Comparison of ENCODE assay signal across 34 cellular contexts in the genomic region with DNA sequence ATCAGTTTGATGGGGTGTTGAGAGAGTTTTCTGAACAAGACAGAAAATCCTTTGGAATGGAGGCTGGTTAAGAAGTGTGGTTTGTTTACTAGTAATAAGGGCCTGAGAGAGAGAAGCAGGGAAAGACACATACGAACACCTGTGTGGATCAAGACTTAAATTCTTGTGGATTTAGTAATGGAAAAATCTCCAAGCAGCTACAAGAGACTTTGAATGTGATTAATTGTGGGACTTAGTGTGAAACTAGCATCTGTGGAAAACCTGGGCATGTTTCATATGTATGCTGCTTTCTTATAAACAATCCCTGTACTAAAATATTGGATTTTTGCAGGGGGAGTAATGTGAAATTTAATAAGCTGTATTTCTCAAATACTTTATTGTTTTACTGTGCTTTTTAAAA.
"Had no signal": no experiment of that assay in that cellular context is flagged by ENCODE, and none has a peak within 500 bp of the region (broad histone marks: within the 10 kb centered on the region; RNA-seq: fewer than 3 reads in every experiment).

No MANE protein-coding gene starts in this region.

- H3K27ac Mint-ChIP-seq: activated B cell treated with CpG ODN at 0.5 μM for 24 hours; activated CD4-positive, alpha-beta memory T cell treated with anti-CD3 and anti-CD28 coated beads, Interleukin-2, amount 10 ng/mL, durations not matched to agents 7 days and 5 days; activated CD4-positive, alpha-beta T cell treated with anti-CD3 and anti-CD28 coated beads, Interleukin-2, amount 10 ng/mL, durations not matched to agents 24 days and 14 days; activated CD8-positive, alpha-beta memory T cell treated with anti-CD3 and anti-CD28 coated beads, Interleukin-2, amount 10 ng/mL, durations not matched to agents 7 days and 5 days; activated CD8-positive, alpha-beta T cell treated with anti-CD3 and anti-CD28 coated beads, Interleukin-2, amount 10 ng/mL, durations not matched to agents 7 days and 5 days; activated naive CD4-positive, alpha-beta T cell treated with anti-CD3 and anti-CD28 coated beads, Interleukin-2, amount 10 ng/mL, durations not matched to agents 7 days and 5 days; activated naive CD4-positive, alpha-beta T cell treated with anti-CD3 and anti-CD28 coated beads, Interleukin-2, amount 50 U/mL, for 24 hours; activated naive CD8-positive, alpha-beta T cell treated with anti-CD3 and anti-CD28 coated beads for 36 hours; activated T-cell treated with anti-CD3 and anti-CD28 coated beads, Interleukin-2, amount 50 U/mL, for 24 hours; activated T-helper 2 cell treated with anti-CD3 and anti-CD28 coated beads, Interferon-gamma antibody, Interleukin-2, Interleukin-4, amounts not matched to agents 10 μg/mL and 5 μg/mL and 100 μg/mL, durations not matched to agents 14 hours and 24 hours and 36 hours; T-helper 1 cell treated with Interleukin-12 subunit alpha and Interleukin-12 subunit beta and Interleukin-4 antibody, amounts not matched to agents 30 μg/mL and 1 μg/mL, for 36 hours; T-helper 2 cell treated with Interferon-gamma antibody and Interleukin-4, amounts not matched to agents 5 μg/mL and 100 μg/mL, for 36 hours had no signal

- H3K4me1 ChIP-seq: adrenal gland, ascending aorta, breast epithelium had no signal

- H3K4me3 ChIP-seq: adrenal gland, ascending aorta, breast epithelium had no signal

- H3K9me3 Mint-ChIP-seq: activated B cell treated with CpG ODN at 0.5 μM for 24 hours; activated CD4-positive, alpha-beta T cell treated with anti-CD3 and anti-CD28 coated beads, Interleukin-2, amount 10 ng/mL, durations not matched to agents 24 days and 14 days; activated naive CD8-positive, alpha-beta T cell treated with anti-CD3 and anti-CD28 coated beads for 36 hours; T-helper 1 cell treated with Interleukin-12 subunit alpha and Interleukin-12 subunit beta and Interleukin-4 antibody, amounts not matched to agents 30 μg/mL and 1 μg/mL, for 36 hours; T-helper 2 cell treated with Interferon-gamma antibody and Interleukin-4, amounts not matched to agents 5 μg/mL and 100 μg/mL, for 36 hours had no signal

- H3K27ac ChIP-seq: adrenal gland, ascending aorta, brain microvascular endothelial cell, breast epithelium, VCaP had no signal

- DNase-seq: activated B cell treated with CpG ODN at 0.5 μM for 24 hours; activated CD4-positive, alpha-beta memory T cell treated with anti-CD3 and anti-CD28 coated beads, Interleukin-2, amount 10 ng/mL, durations not matched to agents 7 days and 5 days; activated CD4-positive, alpha-beta T cell treated with anti-CD3 and anti-CD28 coated beads for 4 hours; activated CD4-positive, alpha-beta T cell treated with anti-CD3 and anti-CD28 coated beads, Interleukin-2, amount 10 ng/mL, durations not matched to agents 24 days and 14 days; activated CD4-positive, alpha-beta T cell treated with anti-CD3 and anti-CD28 coated beads, Interleukin-2, amount 50 U/mL, for 1 hour; activated CD4-positive, alpha-beta T cell treated with anti-CD3 and anti-CD28 coated beads, Interleukin-2, amount 50 U/mL, for 48 hours; activated CD4-positive, CD25-positive, alpha-beta regulatory T cell treated with anti-CD3 and anti-CD28 coated beads, Interleukin-2, amount 50 U/mL, for 72 hours; activated CD8-positive, alpha-beta memory T cell treated with anti-CD3 and anti-CD28 coated beads for 24 hours; activated CD8-positive, alpha-beta memory T cell treated with anti-CD3 and anti-CD28 coated beads, Interleukin-2, amount 10 ng/mL, durations not matched to agents 7 days and 5 days; activated CD8-positive, alpha-beta memory T cell treated with anti-CD3 and anti-CD28 coated beads, Interleukin-2, amount 50 U/mL, for 48 hours; activated CD8-positive, alpha-beta T cell treated with anti-CD3 and anti-CD28 coated beads, Interleukin-2, amount 10 ng/mL, durations not matched to agents 7 days and 5 days; activated effector memory CD4-positive, alpha-beta T cell treated with Interleukin-2 at 50 U/mL for 16 hours; activated gamma-delta T cell; activated naive CD4-positive, alpha-beta T cell treated with anti-CD3 and anti-CD28 coated beads, Interleukin-2, amount 10 ng/mL, durations not matched to agents 7 days and 5 days; activated naive CD4-positive, alpha-beta T cell treated with Interleukin-2 at 50 U/mL for 16 hours; activated naive CD8-positive, alpha-beta T cell treated with anti-CD3 and anti-CD28 coated beads for 36 hours; activated T-cell treated with anti-CD3 and anti-CD28 coated beads, Interleukin-2, amount 50 U/mL, for 24 hours; activated T-cell treated with anti-CD3 and anti-CD28 coated beads, Interleukin-2, amount 50 U/mL, for 48 hours; adrenal gland; amygdala; anterior cingulate cortex; brain microvascular endothelial cell; central memory CD4-positive, alpha-beta T cell; SW 1271; T-helper 1 cell; T-helper 2 cell; T-helper 9 cell had no signal

- H3K36me3 Mint-ChIP-seq: activated CD8-positive, alpha-beta memory T cell treated with anti-CD3 and anti-CD28 coated beads, Interleukin-2, amount 10 ng/mL, durations not matched to agents 7 days and 5 days; activated naive CD4-positive, alpha-beta T cell treated with anti-CD3 and anti-CD28 coated beads, Interleukin-2, amount 10 ng/mL, durations not matched to agents 7 days and 5 days; activated naive CD4-positive, alpha-beta T cell treated with anti-CD3 and anti-CD28 coated beads, Interleukin-2, amount 50 U/mL, for 24 hours; activated naive CD8-positive, alpha-beta T cell treated with anti-CD3 and anti-CD28 coated beads for 36 hours had no signal

- ATAC-seq: activated CD8-positive, alpha-beta memory T cell treated with anti-CD3 and anti-CD28 coated beads, Interleukin-2, amount 10 ng/mL, durations not matched to agents 7 days and 5 days; activated CD8-positive, alpha-beta T cell treated with anti-CD3 and anti-CD28 coated beads, Interleukin-2, amount 10 ng/mL, durations not matched to agents 7 days and 5 days had no signal

- H3K9me3 ChIP-seq: ascending aorta, breast epithelium had no signal

- H3K36me3 ChIP-seq: adrenal gland, ascending aorta, brain microvascular endothelial cell, breast epithelium had no signal

- H3K27me3 ChIP-seq: adrenal gland, ascending aorta, brain microvascular endothelial cell, breast epithelium had no signal
